8 cellular contexts compared by ENCODE assay signal in genomic region chr11:12287374-12288211, GRCh38.
DNase-seq lines count a peak whose midpoint lies in the region; ATAC-seq, FAIRE-seq and TF ChIP-seq lines count a peak whose summit lies in the region.

No MANE protein-coding gene starts in this region.

- no peak for FAIRE-seq in GM19239 (lab: Jason Lieb, UNC)

- H2AFZ ChIP-seq in OCI-LY1 (ENCODE audit: low read length): no peak overlapping the region

- H4K20me1 ChIP-seq in OCI-LY1 (ENCODE audit: insufficient read depth, low read length): no peaks in the 10 kb centered on the region

- POLR2A ChIA-PET in activated CD8-positive, alpha-beta T cell treated with anti-CD3 and anti-CD28 coated beads, Interleukin-2, amount 10 ng/mL, durations not matched to agents 7 days and 5 days (lab: Charles Lee): no interaction called here
- POLR2A ChIA-PET in activated CD8-positive, alpha-beta T cell treated with anti-CD3 and anti-CD28 coated beads for 36 hours (lab: Charles Lee): interaction anchor here (1.3 kb wide), 1 partner anchor 12 kb away, joined by 3 read pairs; no protein-coding TSS in a partner anchor

- no peak for TF ChIP-seq CTCF in activated CD8-positive, alpha-beta T cell treated with anti-CD3 and anti-CD28 coated beads for 36 hours (IDR thresholded peaks at IDR 0.05)
- TF ChIP-seq CTCF in OCI-LY1 (IDR thresholded peaks at IDR 0.05; ENCODE audit: low read length) (peak; percentile 54), epithelial cell of proximal tubule (conservative IDR thresholded peaks at IDR 0.05; ENCODE audit: low read depth, low read length) (peak; percentile 69), neural crest cell (conservative IDR thresholded peaks at IDR 0.05) (peak; percentile 51)

- DNase-seq in activated CD8-positive, alpha-beta T cell treated with anti-CD3 and anti-CD28 coated beads, Interleukin-2, amount 10 ng/mL, durations not matched to agents 7 days and 5 days: peak; percentile 19
- no peak for DNase-seq in activated CD8-positive, alpha-beta T cell treated with anti-CD3 and anti-CD28 coated beads for 36 hours
- peak; percentile 83 for DNase-seq in epithelial cell of proximal tubule (ENCODE audit: low read depth)
- peak; percentile 38 for DNase-seq in neural crest cell (ENCODE audit: low read depth, low spot score)
- no peak for DNase-seq in activated naive CD4-positive, alpha-beta T cell treated with Interleukin-2 at 50 U/mL for 16 hours
- no peak for DNase-seq in GM19240 (ENCODE audit: insufficient read length, low spot score)
- no peak for DNase-seq in GM19239 (ENCODE audit: insufficient read length, low spot score)

- no peaks in the 10 kb centered on the region for H3F3A ChIP-seq in OCI-LY1 (ENCODE audit: insufficient read depth, low read length)

- no peaks in the 10 kb centered on the region for H3K9me2 ChIP-seq in OCI-LY1 (ENCODE audit: low read depth, low read length)

- ATAC-seq in activated CD8-positive, alpha-beta T cell treated with anti-CD3 and anti-CD28 coated beads, Interleukin-2, amount 10 ng/mL, durations not matched to agents 7 days and 5 days: peak; percentile 43
- no peak for ATAC-seq in activated CD8-positive, alpha-beta T cell treated with anti-CD3 and anti-CD28 coated beads for 36 hours

- no peaks in the 10 kb centered on the region for H3K4me1 ChIP-seq in OCI-LY1 (ENCODE audit: insufficient read depth, low read length, severe bottlenecking)

- no peak overlapping the region for H3K27ac Mint-ChIP-seq in activated CD8-positive, alpha-beta T cell treated with anti-CD3 and anti-CD28 coated beads, Interleukin-2, amount 10 ng/mL, durations not matched to agents 7 days and 5 days
- H3K27ac Mint-ChIP-seq in activated CD8-positive, alpha-beta T cell treated with anti-CD3 and anti-CD28 coated beads for 36 hours: no peak overlapping the region
- H3K27ac Mint-ChIP-seq in neural crest cell (ENCODE audit: unreplicated experiment): no peak overlapping the region

- H3K36me3 ChIP-seq in OCI-LY1 (ENCODE audit: insufficient read depth, low read length): no peaks in the 10 kb centered on the region

- H3K9me3 Mint-ChIP-seq in activated CD8-positive, alpha-beta T cell treated with anti-CD3 and anti-CD28 coated beads, Interleukin-2, amount 10 ng/mL, durations not matched to agents 7 days and 5 days (ENCODE audit: insufficient read depth): no peaks in the 10 kb centered on the region
- no peaks in the 10 kb centered on the region for H3K9me3 Mint-ChIP-seq in activated CD8-positive, alpha-beta T cell treated with anti-CD3 and anti-CD28 coated beads for 36 hours
- peaks cover 2% of the 10 kb centered on the region for H3K9me3 Mint-ChIP-seq in neural crest cell

- peaks cover 18% of the 10 kb centered on the region for H3K4me1 Mint-ChIP-seq in activated CD8-positive, alpha-beta T cell treated with anti-CD3 and anti-CD28 coated beads, Interleukin-2, amount 10 ng/mL, durations not matched to agents 7 days and 5 days (ENCODE audit: low read depth)
- H3K4me1 Mint-ChIP-seq in activated CD8-positive, alpha-beta T cell treated with anti-CD3 and anti-CD28 coated beads for 36 hours (ENCODE audit: low read depth): peaks cover 4% of the 10 kb centered on the region
- peaks cover 10% of the 10 kb centered on the region for H3K4me1 Mint-ChIP-seq in neural crest cell

- intact Hi-C loops in activated CD8-positive, alpha-beta T cell treated with anti-CD3 and anti-CD28 coated beads for 36 hours (cut with micrococcal nuclease): no loop called here

- H3K4me2 ChIP-seq in OCI-LY1 (ENCODE audit: low read length): no peak overlapping the region

- H3K9ac ChIP-seq in OCI-LY1 (ENCODE audit: low read length): no peak overlapping the region

- H3K79me2 ChIP-seq in OCI-LY1 (ENCODE audit: insufficient read depth, low read length): no peaks in the 10 kb centered on the region

- no peaks in the 10 kb centered on the region for H3K27me3 ChIP-seq in OCI-LY1 (ENCODE audit: insufficient read depth, low read length)

- no peaks in the 10 kb centered on the region for H3K9me3 ChIP-seq in OCI-LY1 (ENCODE audit: low read length)

- H3K27ac ChIP-seq in OCI-LY1 (ENCODE audit: low read depth, low read length, poor library complexity, severe bottlenecking): no peak overlapping the region

- no peak overlapping the region for H3K4me3 Mint-ChIP-seq in activated CD8-positive, alpha-beta T cell treated with anti-CD3 and anti-CD28 coated beads, Interleukin-2, amount 10 ng/mL, durations not matched to agents 7 days and 5 days
- no peak overlapping the region for H3K4me3 Mint-ChIP-seq in activated CD8-positive, alpha-beta T cell treated with anti-CD3 and anti-CD28 coated beads for 36 hours
- no peak overlapping the region for H3K4me3 Mint-ChIP-seq in neural crest cell

- no peak overlapping the region for H3K4me3 ChIP-seq in OCI-LY1 (ENCODE audit: low read depth, low read length, poor library complexity, severe bottlenecking)
- peak overlapping the region; percentile 35 for H3K4me3 ChIP-seq in epithelial cell of proximal tubule (ENCODE audit: low read depth, low read length)

- CTCF ChIA-PET in activated CD8-positive, alpha-beta T cell treated with anti-CD3 and anti-CD28 coated beads, Interleukin-2, amount 10 ng/mL, durations not matched to agents 7 days and 5 days (lab: Charles Lee): interaction anchor here (0.8 to 17.3 kb wide), 13 partner anchors 9 to 603 kb away, joined by 3 to 401 read pairs (median 7); no protein-coding TSS in a partner anchor
- CTCF ChIA-PET in activated CD8-positive, alpha-beta T cell treated with anti-CD3 and anti-CD28 coated beads for 36 hours (lab: Charles Lee): interaction anchor here (0.8 to 4.3 kb wide), 27 partner anchors 10 to 614 kb away, joined by 3 to 44 read pairs (median 5); no protein-coding TSS in a partner anchor

- H3K36me3 Mint-ChIP-seq in activated CD8-positive, alpha-beta T cell treated with anti-CD3 and anti-CD28 coated beads, Interleukin-2, amount 10 ng/mL, durations not matched to agents 7 days and 5 days (ENCODE audit: low read depth): no peaks in the 10 kb centered on the region
- no peaks in the 10 kb centered on the region for H3K36me3 Mint-ChIP-seq in activated CD8-positive, alpha-beta T cell treated with anti-CD3 and anti-CD28 coated beads for 36 hours (ENCODE audit: low read depth)
- no peaks in the 10 kb centered on the region for H3K36me3 Mint-ChIP-seq in neural crest cell (ENCODE audit: low read depth)

- peaks cover 3% of the 10 kb centered on the region for H3K27me3 Mint-ChIP-seq in activated CD8-positive, alpha-beta T cell treated with anti-CD3 and anti-CD28 coated beads, Interleukin-2, amount 10 ng/mL, durations not matched to agents 7 days and 5 days (ENCODE audit: low read depth)
- no peaks in the 10 kb centered on the region for H3K27me3 Mint-ChIP-seq in activated CD8-positive, alpha-beta T cell treated with anti-CD3 and anti-CD28 coated beads for 36 hours
- peaks cover 7% of the 10 kb centered on the region for H3K27me3 Mint-ChIP-seq in neural crest cell (ENCODE audit: low read depth)

Comparison
In these comparisons a context has a peak if more than half of its experiments do, and no peak if none do; other contexts are left out.
1. DNase-seq: peak in activated CD8-positive, alpha-beta T cell treated with anti-CD3 and anti-CD28 coated beads, Interleukin-2, amount 10 ng/mL, durations not matched to agents 7 days and 5 days (single experiment), epithelial cell of proximal tubule (single experiment) and neural crest cell (single experiment); none in activated CD8-positive, alpha-beta T cell treated with anti-CD3 and anti-CD28 coated beads for 36 hours (single experiment), activated naive CD4-positive, alpha-beta T cell treated with Interleukin-2 at 50 U/mL for 16 hours (single experiment), GM19240 (single experiment) and GM19239 (single experiment).